Comparison of ENCODE assay signal across 9 cellular contexts in genomic region chr16:11327277-11328171, GRCh38. TPM values are rescaled to one million over a fixed set of nuclear protein-coding genes. Genes with fewer than 3 reads are reported as not detected.
DNase-seq lines count a peak whose midpoint lies in the region; ATAC-seq and TF ChIP-seq lines count a peak whose summit lies in the region.
"Had no signal": no experiment of that assay in that cellular context is flagged by ENCODE, and none has a peak within 500 bp of the region (broad histone marks: within the 10 kb centered on the region; RNA-seq: fewer than 3 reads in every experiment).

No MANE protein-coding gene starts in this region.

- H3K9me3 ChIP-seq in naive thymus-derived CD4-positive, alpha-beta T cell (ENCODE audit: control insufficient read depth in 2 of 3, low read length in 3 of 3): no peaks in the 10 kb centered on the region
- no peaks in the 10 kb centered on the region for H3K9me3 ChIP-seq in esophagus squamous epithelium

- H3K4me3 ChIP-seq in GM23338 (peak overlapping the region; percentile 24), esophagus squamous epithelium (no peak overlapping the region)
- H3K4me3 ChIP-seq in naive thymus-derived CD4-positive, alpha-beta T cell (ENCODE audit: low read length): no peak overlapping the region
- H3K4me3 ChIP-seq: lung had no signal

- H3K27me3 ChIP-seq in GM23338 (ENCODE audit: insufficient read depth): no peaks in the 10 kb centered on the region
- H3K27me3 ChIP-seq in naive thymus-derived CD4-positive, alpha-beta T cell (ENCODE audit: control insufficient read depth in 2 of 2, insufficient read depth in 2 of 2, low read length in 2 of 2): no peaks in the 10 kb centered on the region
- no peaks in the 10 kb centered on the region for H3K27me3 ChIP-seq in esophagus squamous epithelium

- H3K4me3 Mint-ChIP-seq in GM23338: peak overlapping the region; percentile 59; the same call in 2 of the 3 replicates
- peak overlapping the region; percentile 23 for H3K4me3 Mint-ChIP-seq in WTC11
- H3K4me3 Mint-ChIP-seq in naive thymus-derived CD4-positive, alpha-beta T cell: peak overlapping the region in 3 of 10 donors; percentile 8 to 85 (median 46)

- H3K27ac ChIP-seq in GM23338 (ENCODE audit: low read depth) (peak overlapping the region; percentile 99), esophagus squamous epithelium (peak overlapping the region in 2 of 4 donors; percentile 57 to 66)
- H3K27ac ChIP-seq in naive thymus-derived CD4-positive, alpha-beta T cell (ENCODE audit: low read depth, low read length): no peak overlapping the region

- 67 to 78% methylated on average over 20 to 23 of the region's 23 CpGs for WGBS in esophagus squamous epithelium, 2 donors

- H3K9me3 Mint-ChIP-seq in GM23338 (no peaks in the 10 kb centered on the region; the same call in 2 of the 3 replicates), WTC11 (no peaks in the 10 kb centered on the region)
- H3K9me3 Mint-ChIP-seq in naive thymus-derived CD4-positive, alpha-beta T cell: peaks cover 0 to 5% (median 0%) of the 10 kb centered on the region in 11 donors

- POLR2A ChIA-PET in WTC11 (lab: Charles Lee): interaction anchor here (1.1 to 3.0 kb wide), 3 partner anchors 11 to 72 kb away, joined by 3 to 24 read pairs (median 16); partner anchors contain the start of gene SOCS1
- POLR2A ChIA-PET in naive thymus-derived CD4-positive, alpha-beta T cell (lab: Charles Lee): interaction anchor here (1.1 to 3.2 kb wide), 2 partner anchors 33 to 72 kb away, joined by 3 to 16 read pairs; partner anchors contain the start of gene SOCS1

- H3K4me1 ChIP-seq in GM23338 (ENCODE audit: insufficient read depth) (peaks cover 18% of the 10 kb centered on the region), esophagus squamous epithelium (peaks cover 8 to 20% (median 19%) of the 10 kb centered on the region in 3 donors)
- H3K4me1 ChIP-seq in naive thymus-derived CD4-positive, alpha-beta T cell (ENCODE audit: control insufficient read depth in 2 of 2, insufficient read depth in 2 of 2, low read length in 2 of 2): peaks cover 8 to 17% of the 10 kb centered on the region in 2 donors

- H3K27me3 Mint-ChIP-seq in GM23338 (ENCODE audit: insufficient read depth, low read depth, poor library complexity) (peaks cover 19% of the 10 kb centered on the region), WTC11 (ENCODE audit: low read depth) (no peaks in the 10 kb centered on the region)
- H3K27me3 Mint-ChIP-seq in naive thymus-derived CD4-positive, alpha-beta T cell: peaks cover 0 to 4% (median 0%) of the 10 kb centered on the region in 5 donors

- no peaks in the 10 kb centered on the region for H3K9me2 ChIP-seq in GM23338 (ENCODE audit: insufficient read depth)

- intact Hi-C loops in naive thymus-derived CD4-positive, alpha-beta T cell (cut with micrococcal nuclease): loop anchor here (1.0 kb wide), 4 partner anchors 16 to 30 kb away; partner anchors contain the start of gene RMI2 (in 1 of the 2)
- intact Hi-C loops in esophagus squamous epithelium (cut with DNase I): no loop called here

- no peaks in the 10 kb centered on the region for H3K79me2 ChIP-seq in GM23338 (replicated peaks; ENCODE audit: insufficient read depth)

- TF ChIP-seq CTCF in GM23338 (conservative IDR thresholded peaks at IDR 0.05; ENCODE audit: low read depth in 2 of 2) (no peak), WTC11 (IDR thresholded peaks at IDR 0.05) (no peak), esophagus squamous epithelium (IDR thresholded peaks at IDR 0.05) (no peak)

- TF ChIP-seq POLR2A in esophagus squamous epithelium (IDR thresholded peaks at IDR 0.05): no peak

- peak; percentile 69 for DNase-seq in GM23338 (ENCODE audit: low spot score)
- DNase-seq in WTC11 (ENCODE audit: low spot score): no peak
- DNase-seq in naive thymus-derived CD4-positive, alpha-beta T cell: no peak
- no peak for DNase-seq in esophagus squamous epithelium (lab: John Stamatoyannopoulos, UW)
- no peak for DNase-seq in mesenteric fat pad (ENCODE audit: low spot score)
- no peak for DNase-seq in NCI-H526 treated with DMSO at 0.1 percent for 48 hours (lab: John Stamatoyannopoulos, UW)

- no peaks in the 10 kb centered on the region for H3K36me3 ChIP-seq in GM23338 (ENCODE audit: insufficient read depth)
- no peaks in the 10 kb centered on the region for H3K36me3 ChIP-seq in naive thymus-derived CD4-positive, alpha-beta T cell (ENCODE audit: control insufficient read depth in 2 of 3, insufficient read depth in 3 of 3, low read length in 3 of 3)
- no peaks in the 10 kb centered on the region for H3K36me3 ChIP-seq in esophagus squamous epithelium

- CTCF ChIA-PET in WTC11 (lab: Charles Lee): interaction anchor here (1.2 to 3.1 kb wide), 3 partner anchors 29 to 71 kb away, joined by 3 to 15 read pairs (median 6); partner anchors contain the start of gene SOCS1
- CTCF ChIA-PET in naive thymus-derived CD4-positive, alpha-beta T cell (lab: Charles Lee): interaction anchor here (0.6 to 1.2 kb wide), 3 partner anchors 27 to 49 kb away, joined by 3 to 4 read pairs (median 3); no protein-coding TSS in a partner anchor

- H3K4me2 ChIP-seq in GM23338: peak overlapping the region; percentile 35

- peaks cover 11% of the 10 kb centered on the region; the same call in 1 of the 2 replicates for H3F3A ChIP-seq in GM23338 (replicated peaks; ENCODE audit: low read depth)

- H4K20me1 ChIP-seq in GM23338 (replicated peaks; ENCODE audit: insufficient read depth): no peaks in the 10 kb centered on the region

- H3K27ac Mint-ChIP-seq in GM23338 (peak overlapping the region; percentile 97), WTC11 (peak overlapping the region; percentile 100)
- peak overlapping the region in 4 of 9 donors; percentile 63 to 88 (median 78) for H3K27ac Mint-ChIP-seq in naive thymus-derived CD4-positive, alpha-beta T cell

- H2AFZ ChIP-seq in GM23338: no peak overlapping the region

- ATAC-seq in GM18498 (IDR thresholded peaks at IDR 0.05; ENCODE audit: unreplicated experiment) (peak; percentile 45), GM23338 (peak; percentile 26), WTC11 (peak; percentile 14), HG03108 (IDR thresholded peaks at IDR 0.05; ENCODE audit: unreplicated experiment) (no peak)
- ATAC-seq in naive thymus-derived CD4-positive, alpha-beta T cell: peak; percentile 22

- H3K4me1 Mint-ChIP-seq in GM23338 (peaks cover 50% of the 10 kb centered on the region), WTC11 (peaks cover 59% of the 10 kb centered on the region)
- peaks cover 11 to 67% (median 27%) of the 10 kb centered on the region in 7 donors for H3K4me1 Mint-ChIP-seq in naive thymus-derived CD4-positive, alpha-beta T cell

- peaks cover 26% of the 10 kb centered on the region for H3K36me3 Mint-ChIP-seq in GM23338 (ENCODE audit: low read depth)
- peaks cover 10% of the 10 kb centered on the region for H3K36me3 Mint-ChIP-seq in WTC11
- peaks cover 0 to 25% (median 0%) of the 10 kb centered on the region in 5 donors for H3K36me3 Mint-ChIP-seq in naive thymus-derived CD4-positive, alpha-beta T cell

TF ChIP-seq in GM23338, 12 proteins besides CTCF, POLR2A, EP300 and RAD21 (continues in another document):
- no peak for TF ChIP-seq EZH2 (IDR thresholded peaks at IDR 0.05; ENCODE audit: low read depth, unreplicated experiment)
- TF ChIP-seq CREB1 (CRISPR knock-in tag; IDR thresholded peaks at IDR 0.05; ENCODE audit: low read depth): no peak

TF ChIP-seq in WTC11, 78 proteins besides CTCF, POLR2A, EP300 and RAD21 (continues in another document):
- TF ChIP-seq NFE2L1 (CRISPR knock-in tag; IDR thresholded peaks at IDR 0.05): 0 out of 2 replicates have a peak, but pooled peaks have one; percentile 15
- peak; percentile 29; the same call in 1 of the 2 replicates for TF ChIP-seq SP1 (CRISPR knock-in tag; conservative IDR thresholded peaks at IDR 0.05)

RNA-seq across cellular contexts. Expression of gene RMI2, which starts 17.7 kb away (rescaled TPM):
- total RNA-seq in GM23338 (2014; rRNA removed; shearing (Covaris generic)): 98.2 and 120 TPM in 2 replicates
- polyA plus RNA-seq in GM23338 (2016; fragmentation: Nextera tagmentation; extraction: Ambion mirVana): 103 and 108 TPM in 2 replicates
- 77.2 to 83.4 TPM (median 79.0 TPM) in 3 replicates for total RNA-seq in WTC11 (2021)
- 10 to 100 TPM in 1 of 5 experiments, 1 to 10 TPM in 4; 1.8 to 57.0 (median 3.3) TPM for total RNA-seq in naive thymus-derived CD4-positive, alpha-beta T cell
- polyA plus RNA-seq in naive thymus-derived CD4-positive, alpha-beta T cell: 10 to 100 TPM in 1 of 2 donors, 1 to 10 TPM in 1; 7.1 to 13.3 TPM
- total RNA-seq in esophagus squamous epithelium: 10 to 100 TPM in 1 of 4 donors, 1 to 10 TPM in 3; 4.6 to 12.0 (median 8.1) TPM
- 0.45 TPM for total RNA-seq in mesenteric fat pad

RNA-seq across cellular contexts. Expression of gene PRM1, which starts 46.4 kb away (rescaled TPM):
- total RNA-seq in GM23338 (2014; rRNA removed; shearing (Covaris generic)): not detected in 2 replicates
- polyA plus RNA-seq in GM23338 (2016; fragmentation: Nextera tagmentation; extraction: Ambion mirVana): 1.2 and 2.1 TPM in 2 replicates
- total RNA-seq in WTC11 (2021) (0.48 TPM in 1 of 3 replicates, not detected in the others), esophagus squamous epithelium (not detected), mesenteric fat pad (not detected)
- not detected for total RNA-seq in naive thymus-derived CD4-positive, alpha-beta T cell
- polyA plus RNA-seq in naive thymus-derived CD4-positive, alpha-beta T cell: not detected
- total RNA-seq: lung had no signal
- polyA plus RNA-seq: lung had no signal

RNA-seq across cellular contexts. Expression of gene PRM2, which starts 51.2 kb away (rescaled TPM):
- total RNA-seq in GM23338 (2014; rRNA removed; shearing (Covaris generic)): not detected in 2 replicates
- not detected in 2 replicates for polyA plus RNA-seq in GM23338 (2016; fragmentation: Nextera tagmentation; extraction: Ambion mirVana)
- not detected in 3 replicates for total RNA-seq in WTC11 (2021)
- total RNA-seq in naive thymus-derived CD4-positive, alpha-beta T cell: not detected
- polyA plus RNA-seq in naive thymus-derived CD4-positive, alpha-beta T cell: not detected
- not detected for total RNA-seq in esophagus squamous epithelium
- not detected for total RNA-seq in mesenteric fat pad
- total RNA-seq: lung had no signal
- polyA plus RNA-seq: lung had no signal

RNA-seq across cellular contexts. Expression of gene PRM3, which starts 54.1 kb away (rescaled TPM):
- not detected in 2 replicates for total RNA-seq in GM23338 (2014; rRNA removed; shearing (Covaris generic))
- not detected in 2 replicates for polyA plus RNA-seq in GM23338 (2016; fragmentation: Nextera tagmentation; extraction: Ambion mirVana)
- total RNA-seq in WTC11 (2021): not detected in 3 replicates
- total RNA-seq in naive thymus-derived CD4-positive, alpha-beta T cell: not detected
- not detected for polyA plus RNA-seq in naive thymus-derived CD4-positive, alpha-beta T cell
- not detected for total RNA-seq in esophagus squamous epithelium
- not detected for total RNA-seq in mesenteric fat pad
- total RNA-seq: lung had no signal
- polyA plus RNA-seq: lung had no signal

RNA-seq across cellular contexts. Expression of gene TNP2, which starts 58.4 kb away (rescaled TPM):
- not detected in 2 replicates for total RNA-seq in GM23338 (2014; rRNA removed; shearing (Covaris generic))
- not detected in 2 replicates for polyA plus RNA-seq in GM23338 (2016; fragmentation: Nextera tagmentation; extraction: Ambion mirVana)
- not detected in 3 replicates for total RNA-seq in WTC11 (2021)
- not detected for total RNA-seq in naive thymus-derived CD4-positive, alpha-beta T cell
- not detected for polyA plus RNA-seq in naive thymus-derived CD4-positive, alpha-beta T cell
- not detected for total RNA-seq in esophagus squamous epithelium
- total RNA-seq in mesenteric fat pad: not detected
- total RNA-seq: lung had no signal
- polyA plus RNA-seq: lung had no signal
